ENCODE assay signal across 2 cellular contexts in the genomic region with DNA sequence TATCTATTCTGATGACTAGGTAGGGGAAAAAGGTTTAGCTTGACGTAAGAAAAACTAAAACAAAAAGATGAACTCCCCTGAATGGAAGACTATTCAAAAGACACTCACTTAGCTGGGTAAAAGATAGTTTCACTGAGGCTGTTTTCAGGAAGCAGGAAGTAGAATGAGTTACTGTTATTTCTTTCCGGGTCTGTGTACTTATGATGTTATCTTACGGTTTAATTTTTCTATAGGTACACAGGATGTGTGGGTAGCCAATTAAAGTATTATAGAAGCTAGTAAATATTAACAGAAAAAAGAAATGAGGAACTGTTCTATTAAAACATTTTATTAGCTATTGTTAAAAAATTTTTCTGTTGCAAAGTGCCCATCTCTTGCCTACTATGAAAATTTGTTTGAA.
TF ChIP-seq lines count a peak whose summit lies in the region.

No MANE protein-coding gene starts in this region.

TF ChIP-seq in SK-N-SH, 30 proteins besides CTCF, POLR2A, EP300 and RAD21 (continued from another document):
- TF ChIP-seq, protein P1, sequence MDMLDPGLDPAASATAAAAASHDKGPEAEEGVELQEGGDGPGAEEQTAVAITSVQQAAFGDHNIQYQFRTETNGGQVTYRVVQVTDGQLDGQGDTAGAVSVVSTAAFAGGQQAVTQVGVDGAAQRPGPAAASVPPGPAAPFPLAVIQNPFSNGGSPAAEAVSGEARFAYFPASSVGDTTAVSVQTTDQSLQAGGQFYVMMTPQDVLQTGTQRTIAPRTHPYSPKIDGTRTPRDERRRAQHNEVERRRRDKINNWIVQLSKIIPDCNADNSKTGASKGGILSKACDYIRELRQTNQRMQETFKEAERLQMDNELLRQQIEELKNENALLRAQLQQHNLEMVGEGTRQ (IDR thresholded peaks at IDR 0.05; ENCODE audit: borderline replicate concordance, low read depth, low read length) = no peak
- no peak for TF ChIP-seq GATA2 (CRISPR knock-in tag; IDR thresholded peaks at IDR 0.05)
- TF ChIP-seq FOXJ3 (CRISPR knock-in tag; IDR thresholded peaks at IDR 0.05) = no peak
- no peak for TF ChIP-seq YY1 (IDR thresholded peaks at IDR 0.05; ENCODE audit: low read depth)
- TF ChIP-seq RXRA (IDR thresholded peaks at IDR 0.05; ENCODE audit: borderline replicate concordance, low read depth) = no peak
- TF ChIP-seq ELF1 (IDR thresholded peaks at IDR 0.05) = no peak
- no peak for TF ChIP-seq SMC3 (IDR thresholded peaks at IDR 0.05; ENCODE audit: low read depth, low read length)
- TF ChIP-seq SIN3A (IDR thresholded peaks at IDR 0.05; ENCODE audit: borderline replicate concordance, low read depth, low read length) = no peak
- TF ChIP-seq NFIC (IDR thresholded peaks at IDR 0.05; ENCODE audit: borderline replicate concordance) = no peak
TF ChIP-seq in SK-N-SH: peak in this region for 0.

TF ChIP-seq in SK-N-SH treated with all-trans-retinoic acid at 6 μM for 48 hours, 23 proteins besides CTCF, POLR2A, EP300 and RAD21 (continued from another document):
- TF ChIP-seq TSHZ2 (CRISPR knock-in tag; IDR thresholded peaks at IDR 0.05) (no peak), ZFP30 (CRISPR knock-in tag; IDR thresholded peaks at IDR 0.05) (no peak), ZNF565 (CRISPR knock-in tag; conservative IDR thresholded peaks at IDR 0.05; ENCODE audit: low read depth) (no peak), TCF4 (CRISPR knock-in tag; IDR thresholded peaks at IDR 0.05; ENCODE audit: borderline replicate concordance) (no peak), CSDC2 (CRISPR knock-in tag; IDR thresholded peaks at IDR 0.05) (no peak), ARNTL (CRISPR knock-in tag; IDR thresholded peaks at IDR 0.05; ENCODE audit: borderline replicate concordance, low read depth) (no peak), GLIS3 (CRISPR knock-in tag; IDR thresholded peaks at IDR 0.05) (no peak), ZC3H10 (CRISPR knock-in tag; IDR thresholded peaks at IDR 0.05) (no peak), BACH2 (CRISPR knock-in tag; IDR thresholded peaks at IDR 0.05; ENCODE audit: borderline replicate concordance) (no peak), RARB (CRISPR knock-in tag; IDR thresholded peaks at IDR 0.05) (no peak)
- TF ChIP-seq, protein P2, sequence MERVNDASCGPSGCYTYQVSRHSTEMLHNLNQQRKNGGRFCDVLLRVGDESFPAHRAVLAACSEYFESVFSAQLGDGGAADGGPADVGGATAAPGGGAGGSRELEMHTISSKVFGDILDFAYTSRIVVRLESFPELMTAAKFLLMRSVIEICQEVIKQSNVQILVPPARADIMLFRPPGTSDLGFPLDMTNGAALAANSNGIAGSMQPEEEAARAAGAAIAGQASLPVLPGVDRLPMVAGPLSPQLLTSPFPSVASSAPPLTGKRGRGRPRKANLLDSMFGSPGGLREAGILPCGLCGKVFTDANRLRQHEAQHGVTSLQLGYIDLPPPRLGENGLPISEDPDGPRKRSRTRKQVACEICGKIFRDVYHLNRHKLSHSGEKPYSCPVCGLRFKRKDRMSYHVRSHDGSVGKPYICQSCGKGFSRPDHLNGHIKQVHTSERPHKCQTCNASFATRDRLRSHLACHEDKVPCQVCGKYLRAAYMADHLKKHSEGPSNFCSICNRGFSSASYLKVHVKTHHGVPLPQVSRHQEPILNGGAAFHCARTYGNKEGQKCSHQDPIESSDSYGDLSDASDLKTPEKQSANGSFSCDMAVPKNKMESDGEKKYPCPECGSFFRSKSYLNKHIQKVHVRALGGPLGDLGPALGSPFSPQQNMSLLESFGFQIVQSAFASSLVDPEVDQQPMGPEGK (CRISPR knock-in tag; IDR thresholded peaks at IDR 0.05; ENCODE audit: borderline replicate concordance) = no peak
- TF ChIP-seq, protein P3, sequence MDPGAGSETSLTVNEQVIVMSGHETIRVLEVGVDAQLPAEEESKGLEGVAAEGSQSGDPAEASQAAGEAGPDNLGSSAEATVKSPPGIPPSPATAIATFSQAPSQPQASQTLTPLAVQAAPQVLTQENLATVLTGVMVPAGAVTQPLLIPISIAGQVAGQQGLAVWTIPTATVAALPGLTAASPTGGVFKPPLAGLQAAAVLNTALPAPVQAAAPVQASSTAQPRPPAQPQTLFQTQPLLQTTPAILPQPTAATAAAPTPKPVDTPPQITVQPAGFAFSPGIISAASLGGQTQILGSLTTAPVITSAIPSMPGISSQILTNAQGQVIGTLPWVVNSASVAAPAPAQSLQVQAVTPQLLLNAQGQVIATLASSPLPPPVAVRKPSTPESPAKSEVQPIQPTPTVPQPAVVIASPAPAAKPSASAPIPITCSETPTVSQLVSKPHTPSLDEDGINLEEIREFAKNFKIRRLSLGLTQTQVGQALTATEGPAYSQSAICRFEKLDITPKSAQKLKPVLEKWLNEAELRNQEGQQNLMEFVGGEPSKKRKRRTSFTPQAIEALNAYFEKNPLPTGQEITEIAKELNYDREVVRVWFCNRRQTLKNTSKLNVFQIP (CRISPR knock-in tag; IDR thresholded peaks at IDR 0.05; ENCODE audit: borderline replicate concordance, low read depth) = no peak
TF ChIP-seq in SK-N-SH treated with all-trans-retinoic acid at 6 μM for 48 hours: peak in this region for 0.
